Comparison of ENCODE assay signal across 1 cellular context in the genomic region with DNA sequence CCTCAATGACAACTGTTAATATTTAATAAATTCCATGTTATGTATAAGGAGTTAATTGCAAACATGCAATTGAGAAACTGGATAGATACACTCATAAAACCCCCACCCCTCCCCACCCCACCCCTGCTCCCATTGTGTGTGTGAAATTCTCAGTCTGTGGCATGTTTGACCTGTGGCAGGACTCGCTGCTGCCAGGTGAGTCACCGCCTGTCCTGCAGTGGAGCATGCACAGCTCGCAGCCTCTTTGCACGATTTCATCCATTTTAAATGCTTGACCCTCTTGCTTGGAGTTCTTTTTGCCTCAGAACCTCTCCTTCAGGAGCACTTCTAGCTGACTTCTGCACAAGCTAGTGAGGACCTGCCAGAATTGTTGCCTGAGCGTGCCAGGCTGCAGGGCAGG.
TF ChIP-seq lines count a peak whose summit lies in the region.

No MANE protein-coding gene starts in this region.

TF ChIP-seq in HepG2, 621 proteins besides CTCF, POLR2A, EP300 and RAD21:
- no peak for TF ChIP-seq RBAK (CRISPR knock-in tag; IDR thresholded peaks at IDR 0.05)
- TF ChIP-seq FOSL2 (CRISPR knock-in tag; IDR thresholded peaks at IDR 0.05): peak; percentile 80
- TF ChIP-seq, protein P1, sequence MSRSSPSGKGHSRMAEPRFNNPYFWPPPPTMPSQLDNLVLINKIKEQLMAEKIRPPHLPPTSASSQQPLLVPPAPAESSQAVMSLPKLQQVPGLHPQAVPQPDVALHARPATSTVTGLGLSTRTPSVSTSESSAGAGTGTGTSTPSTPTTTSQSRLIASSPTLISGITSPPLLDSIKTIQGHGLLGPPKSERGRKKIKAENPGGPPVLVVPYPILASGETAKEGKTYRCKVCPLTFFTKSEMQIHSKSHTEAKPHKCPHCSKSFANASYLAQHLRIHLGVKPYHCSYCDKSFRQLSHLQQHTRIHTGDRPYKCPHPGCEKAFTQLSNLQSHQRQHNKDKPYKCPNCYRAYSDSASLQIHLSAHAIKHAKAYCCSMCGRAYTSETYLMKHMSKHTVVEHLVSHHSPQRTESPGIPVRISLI (CRISPR knock-in tag; IDR thresholded peaks at IDR 0.05; ENCODE audit: borderline replicate concordance): no peak
- no peak for TF ChIP-seq ZFP36L2 (CRISPR knock-in tag; IDR thresholded peaks at IDR 0.05)
